1 cellular context compared by ENCODE assay signal in genomic region chr2:100563407-100564247, GRCh38.
TF ChIP-seq lines count a peak whose summit lies in the region.

No MANE protein-coding gene starts in this region.

TF ChIP-seq in HepG2, 621 proteins besides CTCF, POLR2A, EP300 and RAD21 (continued from another document):
- TF ChIP-seq, protein P1, sequence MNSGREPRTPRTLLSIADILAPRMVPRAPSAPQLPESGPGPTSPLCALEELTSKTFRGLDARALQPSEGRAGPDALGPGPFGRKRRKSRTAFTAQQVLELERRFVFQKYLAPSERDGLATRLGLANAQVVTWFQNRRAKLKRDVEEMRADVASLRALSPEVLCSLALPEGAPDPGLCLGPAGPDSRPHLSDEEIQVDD (CRISPR knock-in tag; IDR thresholded peaks at IDR 0.05; ENCODE audit: borderline replicate concordance): no peak
- no peak for TF ChIP-seq ZNF879 (CRISPR knock-in tag; IDR thresholded peaks at IDR 0.05)
- TF ChIP-seq YY1 (IDR thresholded peaks at IDR 0.05; ENCODE audit: insufficient read depth, insufficient replicate concordance, low read depth, low read length): no peak
- no peak for TF ChIP-seq KDM1A (CRISPR knock-in tag; IDR thresholded peaks at IDR 0.05)
- no peak for TF ChIP-seq TRIM24 (CRISPR knock-in tag; IDR thresholded peaks at IDR 0.05)
- TF ChIP-seq ZNF704 (CRISPR knock-in tag; IDR thresholded peaks at IDR 0.05; ENCODE audit: borderline replicate concordance): 0 out of 2 replicates have a peak, but pooled peaks have one; percentile 18
- TF ChIP-seq, protein P2, sequence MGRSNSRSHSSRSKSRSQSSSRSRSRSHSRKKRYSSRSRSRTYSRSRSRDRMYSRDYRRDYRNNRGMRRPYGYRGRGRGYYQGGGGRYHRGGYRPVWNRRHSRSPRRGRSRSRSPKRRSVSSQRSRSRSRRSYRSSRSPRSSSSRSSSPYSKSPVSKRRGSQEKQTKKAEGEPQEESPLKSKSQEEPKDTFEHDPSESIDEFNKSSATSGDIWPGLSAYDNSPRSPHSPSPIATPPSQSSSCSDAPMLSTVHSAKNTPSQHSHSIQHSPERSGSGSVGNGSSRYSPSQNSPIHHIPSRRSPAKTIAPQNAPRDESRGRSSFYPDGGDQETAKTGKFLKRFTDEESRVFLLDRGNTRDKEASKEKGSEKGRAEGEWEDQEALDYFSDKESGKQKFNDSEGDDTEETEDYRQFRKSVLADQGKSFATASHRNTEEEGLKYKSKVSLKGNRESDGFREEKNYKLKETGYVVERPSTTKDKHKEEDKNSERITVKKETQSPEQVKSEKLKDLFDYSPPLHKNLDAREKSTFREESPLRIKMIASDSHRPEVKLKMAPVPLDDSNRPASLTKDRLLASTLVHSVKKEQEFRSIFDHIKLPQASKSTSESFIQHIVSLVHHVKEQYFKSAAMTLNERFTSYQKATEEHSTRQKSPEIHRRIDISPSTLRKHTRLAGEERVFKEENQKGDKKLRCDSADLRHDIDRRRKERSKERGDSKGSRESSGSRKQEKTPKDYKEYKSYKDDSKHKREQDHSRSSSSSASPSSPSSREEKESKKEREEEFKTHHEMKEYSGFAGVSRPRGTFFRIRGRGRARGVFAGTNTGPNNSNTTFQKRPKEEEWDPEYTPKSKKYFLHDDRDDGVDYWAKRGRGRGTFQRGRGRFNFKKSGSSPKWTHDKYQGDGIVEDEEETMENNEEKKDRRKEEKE (IDR thresholded peaks at IDR 0.05): no peak
